In the genomic region with DNA sequence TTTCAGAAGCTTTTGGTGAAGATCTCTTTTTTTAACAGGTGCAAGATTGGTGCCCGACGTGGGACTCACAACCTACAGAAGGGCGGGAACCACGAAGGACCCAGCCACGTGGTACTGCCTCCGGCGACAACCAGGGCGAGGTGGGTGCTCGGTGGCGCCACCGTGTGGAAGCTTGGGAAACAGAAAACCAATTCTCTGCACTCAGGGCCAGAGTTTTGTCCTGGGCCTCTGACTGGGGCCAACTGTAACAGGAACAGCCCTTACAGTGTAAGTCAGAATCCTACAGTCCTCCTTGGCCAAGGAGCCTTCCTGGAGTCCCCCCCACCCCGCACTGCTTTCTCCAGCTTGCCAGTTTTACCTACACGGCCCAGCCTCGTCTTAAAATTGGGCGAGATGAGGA, we compare ENCODE assay signal across 9 cellular contexts. TPM values are rescaled to one million over a fixed set of nuclear protein-coding genes. Genes with fewer than 3 reads are reported as not detected.
DNase-seq lines count a peak whose midpoint lies in the region; ATAC-seq and TF ChIP-seq lines count a peak whose summit lies in the region.
"Had no signal": no experiment of that assay in that cellular context is flagged by ENCODE, and none has a peak within 500 bp of the region (broad histone marks: within the 10 kb centered on the region; RNA-seq: fewer than 3 reads in every experiment).

No MANE protein-coding gene starts in this region.

- no peaks in the 10 kb centered on the region for H3F3A ChIP-seq in Loucy (ENCODE audit: low read depth)

- H3K9ac ChIP-seq in Loucy (ENCODE audit: low read depth, low read length, poor library complexity, severe bottlenecking): no peak overlapping the region

- H3K9me3 Mint-ChIP-seq in endothelial cell (ENCODE audit: unreplicated experiment): peaks cover 5% of the 10 kb centered on the region
- no peaks in the 10 kb centered on the region for H3K9me3 Mint-ChIP-seq in osteocyte (ENCODE audit: unreplicated experiment)

- H2AFZ ChIP-seq in Loucy (ENCODE audit: low read length): no peak overlapping the region

- no peaks in the 10 kb centered on the region for H3K9me3 ChIP-seq in Loucy (ENCODE audit: insufficient read depth, low read depth, low read length)

- H4K20me1 ChIP-seq in Loucy (ENCODE audit: insufficient read depth, low read length, poor library complexity, severe bottlenecking): no peaks in the 10 kb centered on the region

- H3K36me3 Mint-ChIP-seq in endothelial cell (ENCODE audit: low read depth, unreplicated experiment) (no peaks in the 10 kb centered on the region), osteocyte (ENCODE audit: unreplicated experiment) (no peaks in the 10 kb centered on the region)
- H3K36me3 Mint-ChIP-seq: IgD-negative memory B cell had no signal

- H3K4me1 ChIP-seq in Loucy (ENCODE audit: insufficient read depth, low read length, poor library complexity, severe bottlenecking): no peaks in the 10 kb centered on the region

- DNase-seq in Caki2 (ENCODE audit: low read depth): peak; percentile 10
- DNase-seq in activated CD4-positive, alpha-beta T cell treated with anti-CD3 and anti-CD28 coated beads, Interleukin-2, amount 50 U/mL, for 24 hours (ENCODE audit: low read depth in 1 of 2, low spot score in 1 of 2): peak; percentile 28 to 49
- DNase-seq in endothelial cell (ENCODE audit: low spot score): peak; percentile 55
- peak; percentile 83 for DNase-seq in osteocyte (ENCODE audit: extremely low spot score, unreplicated experiment)
- no peak for DNase-seq in NCI-H1694 (lab: John Stamatoyannopoulos, UW)

- no peaks in the 10 kb centered on the region for H3K79me2 ChIP-seq in Loucy (ENCODE audit: insufficient read depth, low read length)

- in situ Hi-C loops in Caki2 (cut with HindIII; ENCODE audit: low pct_unique_long_range_greater_than_20kb, low sequenced_read_pairs): no loop called here

- no peak overlapping the region for H3K27ac Mint-ChIP-seq in endothelial cell (ENCODE audit: unreplicated experiment)
- H3K27ac Mint-ChIP-seq in osteocyte (ENCODE audit: unreplicated experiment): no peak overlapping the region
- H3K27ac Mint-ChIP-seq: IgD-negative memory B cell had no signal

- H3K27me3 Mint-ChIP-seq in endothelial cell (ENCODE audit: unreplicated experiment) (peaks cover 9% of the 10 kb centered on the region), osteocyte (ENCODE audit: unreplicated experiment) (peaks cover 7% of the 10 kb centered on the region)

- no peaks in the 10 kb centered on the region for H3K9me2 ChIP-seq in Loucy (replicated peaks; ENCODE audit: low read depth, low read length)

- TF ChIP-seq CTCF in Loucy (conservative IDR thresholded peaks at IDR 0.05; ENCODE audit: low read length) (peak; percentile 72), endothelial cell (IDR thresholded peaks at IDR 0.05; ENCODE audit: unreplicated experiment) (peak; percentile 74), osteocyte (IDR thresholded peaks at IDR 0.05) (peak; percentile 34)

- no peaks in the 10 kb centered on the region for H3K36me3 ChIP-seq in Loucy (ENCODE audit: insufficient read depth, low read length)

- no peak overlapping the region for H3K4me3 Mint-ChIP-seq in endothelial cell (ENCODE audit: unreplicated experiment)
- H3K4me3 Mint-ChIP-seq in osteocyte (ENCODE audit: unreplicated experiment): no peak overlapping the region
- H3K4me3 Mint-ChIP-seq: IgD-negative memory B cell had no signal

- H3K4me2 ChIP-seq in Loucy (ENCODE audit: low read depth, low read length, poor library complexity, severe bottlenecking): no peak overlapping the region

- H3K4me1 Mint-ChIP-seq in endothelial cell (ENCODE audit: unreplicated experiment) (no peaks in the 10 kb centered on the region), osteocyte (ENCODE audit: unreplicated experiment) (no peaks in the 10 kb centered on the region)
- H3K4me1 Mint-ChIP-seq: IgD-negative memory B cell had no signal

- H3K4me3 ChIP-seq in Loucy (ENCODE audit: low read length, poor library complexity, severe bottlenecking): no peak overlapping the region

- H3K27me3 ChIP-seq in Loucy (ENCODE audit: insufficient read depth, low read length, poor library complexity, severe bottlenecking): no peaks in the 10 kb centered on the region

- no peak for ATAC-seq in HG02588 (IDR thresholded peaks at IDR 0.05; ENCODE audit: unreplicated experiment)
- no peak for ATAC-seq in GM19397 (IDR thresholded peaks at IDR 0.05; ENCODE audit: unreplicated experiment)

RNA-seq across cellular contexts. Expression of a gene that starts 11.6 kb away (rescaled TPM):
- not detected in 2 replicates for total RNA-seq in Caki2 (2014; rRNA removed; shearing (Covaris generic); ENCODE audit: low replicate concordance)
- total RNA-seq in endothelial cell (ENCODE audit: unreplicated experiment): not detected
- not detected in 2 replicates for total RNA-seq in osteocyte

RNA-seq across cellular contexts. Expression of a gene that starts 13.9 kb away (rescaled TPM):
- not detected in 2 replicates for total RNA-seq in Caki2 (2014; rRNA removed; shearing (Covaris generic); ENCODE audit: low replicate concordance)
- total RNA-seq in endothelial cell (ENCODE audit: unreplicated experiment) (not detected), osteocyte (not detected in 2 replicates)

RNA-seq across cellular contexts. Expression of a gene that starts 29.3 kb away (rescaled TPM):
- not detected in 2 replicates for total RNA-seq in Caki2 (2014; rRNA removed; shearing (Covaris generic); ENCODE audit: low replicate concordance)
- total RNA-seq in endothelial cell (ENCODE audit: unreplicated experiment) (not detected), osteocyte (not detected in 2 replicates)

RNA-seq across cellular contexts. Expression of a gene that starts 47.1 kb away (rescaled TPM):
- total RNA-seq in Caki2 (2014; rRNA removed; shearing (Covaris generic); ENCODE audit: low replicate concordance): not detected in 2 replicates
- total RNA-seq in endothelial cell (ENCODE audit: unreplicated experiment) (0.51 TPM), osteocyte (not detected in 2 replicates)

RNA-seq across cellular contexts. Expression of a gene that starts 55.7 kb away (rescaled TPM):
- not detected in 2 replicates for total RNA-seq in Caki2 (2014; rRNA removed; shearing (Covaris generic); ENCODE audit: low replicate concordance)
- not detected for total RNA-seq in endothelial cell (ENCODE audit: unreplicated experiment)
- total RNA-seq in osteocyte: not detected in 2 replicates
